In genomic region chr19:12295191-12295590, GRCh38 we compare ENCODE assay signal across 8 cellular contexts. TPM values are rescaled to one million over a fixed set of nuclear protein-coding genes. Genes with fewer than 3 reads are reported as not detected.
A peak's percentile ranks its signal among the peaks of the same experiment; 100 is the strongest.
DNase-seq lines count a peak whose midpoint lies in the region; ATAC-seq and TF ChIP-seq lines count a peak whose summit lies in the region.

No MANE protein-coding gene starts in this region.

- peaks cover 21% of the 10 kb centered on the region for H3K36me3 Mint-ChIP-seq in effector memory CD8-positive, alpha-beta T cell (ENCODE audit: insufficient read depth)

- peaks cover 15% of the 10 kb centered on the region; the same call in 1 of the 2 replicates for H3K36me3 ChIP-seq in KOPT-K1 (ENCODE audit: insufficient read depth, low read length)

- H3K27ac Mint-ChIP-seq in effector memory CD8-positive, alpha-beta T cell = peak overlapping the region; percentile 97 to 98

- no peak for TF ChIP-seq CTCF in omental fat pad (IDR thresholded peaks at IDR 0.05)

- no peak for ATAC-seq in effector memory CD8-positive, alpha-beta T cell (replicated peaks)
- ATAC-seq in omental fat pad (ENCODE audit: low FRiP score) = peak; percentile 20
- no peak for ATAC-seq in esophagus mucosa

- DNase-seq in Caki2 (ENCODE audit: low read depth) = peak; percentile 4
- no peak for DNase-seq in effector memory CD8-positive, alpha-beta T cell
- DNase-seq in omental fat pad (ENCODE audit: low spot score) = no peak
- DNase-seq in GOT3 (lab: John Stamatoyannopoulos, UW) = no peak
- DNase-seq in AG08396 (ENCODE audit: low spot score) = no peak
- DNase-seq in activated effector memory CD4-positive, alpha-beta T cell treated with Interleukin-2 at 50 U/mL for 16 hours = no peak

- peaks cover 22 to 24% of the 10 kb centered on the region in 2 donors for H3K4me1 Mint-ChIP-seq in effector memory CD8-positive, alpha-beta T cell (ENCODE audit: low read depth in 2 of 2)

- in situ Hi-C loops in Caki2 (cut with HindIII; ENCODE audit: low pct_unique_long_range_greater_than_20kb, low sequenced_read_pairs) = no loop called here

- H3K4me3 Mint-ChIP-seq in effector memory CD8-positive, alpha-beta T cell = peak overlapping the region; percentile 93 to 100

- H3K27me3 Mint-ChIP-seq in effector memory CD8-positive, alpha-beta T cell = no peaks in the 10 kb centered on the region

- H3K9me3 ChIP-seq in KOPT-K1 (ENCODE audit: insufficient read depth, low read length, poor library complexity, severe bottlenecking) = no peaks in the 10 kb centered on the region

- H3K27ac ChIP-seq in KOPT-K1 (ENCODE audit: low read depth, low read length, poor library complexity, severe bottlenecking) = peak overlapping the region; percentile 81

- H3K9me3 Mint-ChIP-seq in effector memory CD8-positive, alpha-beta T cell = no peaks in the 10 kb centered on the region

RNA-seq across cellular contexts. Expression of gene ZNF44, which starts 0.5 kb away (rescaled TPM):
- 6.6 and 7.4 TPM in 2 replicates for total RNA-seq in Caki2 (2014; rRNA removed; shearing (Covaris generic); ENCODE audit: low replicate concordance)
- total RNA-seq in omental fat pad = 10 to 100 TPM in 2 of 4 donors, 1 to 10 TPM in 2; 6.6 to 13.2 (median 11.0) TPM
- total RNA-seq in esophagus mucosa = 9.1 TPM

RNA-seq across cellular contexts. Expression of gene ZNF563, which starts 38.2 kb away (rescaled TPM):
- total RNA-seq in Caki2 (2014; rRNA removed; shearing (Covaris generic); ENCODE audit: low replicate concordance) = 1.3 and 13.5 TPM in 2 replicates
- total RNA-seq in omental fat pad = 1 to 10 TPM in 3 of 4 donors, under 1 TPM in 1; 0.84 to 8.2 (median 2.5) TPM
- 1.7 TPM for total RNA-seq in esophagus mucosa
